ENCODE assay signal across 14 cellular contexts in the genomic region with DNA sequence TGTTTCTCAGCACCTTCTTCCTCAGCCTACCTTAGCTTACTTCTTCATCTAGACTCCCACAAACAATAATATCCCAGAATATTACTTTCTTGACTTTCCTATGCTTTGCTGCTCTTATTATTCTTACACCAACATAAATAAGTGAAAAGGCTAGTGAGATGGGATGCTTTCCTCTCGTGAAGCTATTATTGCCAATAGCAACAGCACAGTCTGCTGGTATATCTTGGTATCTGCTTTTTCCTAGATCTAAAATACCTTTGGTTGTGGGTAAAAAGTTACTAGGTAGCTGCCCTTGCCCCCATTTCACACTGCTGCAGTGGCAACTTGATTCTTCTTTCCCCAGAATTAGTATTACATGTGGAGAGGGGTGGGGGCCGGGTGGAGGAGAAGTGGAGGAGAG. TPM values are rescaled to one million over a fixed set of nuclear protein-coding genes. Genes with fewer than 3 reads are reported as not detected.
DNase-seq lines count a peak whose midpoint lies in the region; TF ChIP-seq lines count a peak whose summit lies in the region.
"Had no signal": no experiment of that assay in that cellular context is flagged by ENCODE, and none has a peak within 500 bp of the region (broad histone marks: within the 10 kb centered on the region; RNA-seq: fewer than 3 reads in every experiment).

No MANE protein-coding gene starts in this region.

- peaks cover 2% of the 10 kb centered on the region for H3K36me3 ChIP-seq in brain microvascular endothelial cell (replicated peaks)
- H3K36me3 ChIP-seq in osteoblast (ENCODE audit: insufficient read depth, low read length): peaks cover 70% of the 10 kb centered on the region
- H3K36me3 ChIP-seq: esophagus squamous epithelium, thyroid gland had no signal

- no peaks in the 10 kb centered on the region for H3K79me2 ChIP-seq in osteoblast (ENCODE audit: insufficient read depth, low read length)

- H4K20me1 ChIP-seq in osteoblast (ENCODE audit: insufficient read depth, low read length): no peaks in the 10 kb centered on the region

- H3K4me1 ChIP-seq in osteoblast (ENCODE audit: insufficient read depth, low read length): no peaks in the 10 kb centered on the region
- H3K4me1 ChIP-seq: esophagus squamous epithelium had no signal

- DNase-seq in LNCaP clone FGC (ENCODE audit: low read depth) (no peak), brain microvascular endothelial cell (no peak), osteoblast (ENCODE audit: insufficient read length, low spot score, missing footprints) (no peak), NCI-H82 (lab: John Stamatoyannopoulos, UW) (no peak), NCI-H1436 (lab: John Stamatoyannopoulos, UW) (no peak)
- DNase-seq in activated naive CD4-positive, alpha-beta T cell (lab: John Stamatoyannopoulos, UW): no peak
- DNase-seq: activated CD4-positive, alpha-beta T cell treated with anti-CD3 and anti-CD28 coated beads for 4 hours; DMS79 treated with DMSO at 0.1 percent for 48 hours; esophagus squamous epithelium; heart left ventricle; NCI-H187 treated with DMSO at 0.1 percent for 48 hours; nephron progenitor cell; thyroid gland had no signal

- no peak overlapping the region for H3K4me3 ChIP-seq in LNCaP clone FGC (ENCODE audit: low read depth, low read length)
- H3K4me3 ChIP-seq in brain microvascular endothelial cell (ENCODE audit: low read depth, low read length): no peak overlapping the region
- H3K4me3 ChIP-seq in osteoblast (ENCODE audit: insufficient read depth, low read length): no peak overlapping the region
- H3K4me3 ChIP-seq: esophagus squamous epithelium, heart left ventricle, thyroid gland had no signal

- no peak overlapping the region for H3K4me2 ChIP-seq in osteoblast (ENCODE audit: insufficient read depth, low read length)

- H3K27me3 ChIP-seq in brain microvascular endothelial cell (replicated peaks) (no peaks in the 10 kb centered on the region), osteoblast (ENCODE audit: insufficient read depth, low read length) (no peaks in the 10 kb centered on the region)
- H3K27me3 ChIP-seq: esophagus squamous epithelium, heart left ventricle, thyroid gland had no signal

- no peaks in the 10 kb centered on the region for H3K9me3 ChIP-seq in osteoblast (ENCODE audit: low read depth, low read length)
- H3K9me3 ChIP-seq: esophagus squamous epithelium, heart left ventricle, thyroid gland had no signal

- in situ Hi-C loops in brain microvascular endothelial cell (cut with HindIII; ENCODE audit: low pct_ligation_motif_present, low sequenced_read_pairs): no loop called here

- no peak overlapping the region for H2AFZ ChIP-seq in osteoblast (ENCODE audit: low read length)

- H3K27ac ChIP-seq in brain microvascular endothelial cell (no peak overlapping the region), osteoblast (ENCODE audit: low read depth, low read length) (no peak overlapping the region)
- H3K27ac ChIP-seq: esophagus squamous epithelium, heart left ventricle, thyroid gland had no signal

- TF ChIP-seq CTCF in GM12872 (IDR thresholded peaks at IDR 0.05; ENCODE audit: insufficient read depth, low read depth, low read length) (peak; percentile 20; the same call in 1 of the 3 replicates), LNCaP clone FGC (IDR thresholded peaks at IDR 0.05; ENCODE audit: control insufficient read depth, extremely low read depth, insufficient read depth) (peak; percentile 36), brain microvascular endothelial cell (IDR thresholded peaks at IDR 0.05; ENCODE audit: low read depth, low read length, missing control alignments) (peak; percentile 36), osteoblast (IDR thresholded peaks at IDR 0.05; ENCODE audit: extremely low read depth, low read depth, low read length) (peak; percentile 22)

RNA-seq across cellular contexts. Expression of a gene that starts 26.1 kb away (rescaled TPM):
- 33.3 and 38.4 TPM in 2 replicates for total RNA-seq in osteoblast

RNA-seq across cellular contexts. Expression of a gene that starts 58.8 kb away (rescaled TPM):
- 1.2 and 2.2 TPM in 2 replicates for total RNA-seq in osteoblast
